In genomic region chr21:42093991-42094417, GRCh38 we compare ENCODE assay signal across 10 cellular contexts. TPM values are rescaled to one million over a fixed set of nuclear protein-coding genes. Genes with fewer than 3 reads are reported as not detected.
DNase-seq lines count a peak whose midpoint lies in the region; ATAC-seq and TF ChIP-seq lines count a peak whose summit lies in the region.
"Had no signal": no experiment of that assay in that cellular context is flagged by ENCODE, and none has a peak within 500 bp of the region (broad histone marks: within the 10 kb centered on the region; RNA-seq: fewer than 3 reads in every experiment).

No MANE protein-coding gene starts in this region.

- no peaks in the 10 kb centered on the region for H3K36me3 ChIP-seq in breast epithelium
- H3K36me3 ChIP-seq in left lung, result no peaks in the 10 kb centered on the region
- H3K36me3 ChIP-seq in CD4-positive, alpha-beta memory T cell (ENCODE audit: insufficient read depth, low read length), result no peaks in the 10 kb centered on the region
- H3K36me3 ChIP-seq: Peyer's patch had no signal

- peak overlapping the region in 1 of 7 donors; percentile 31 for H3K27ac Mint-ChIP-seq in CD4-positive, alpha-beta memory T cell

- DNase-seq in AG04450 (ENCODE audit: low read depth, low spot score) (peak; percentile 72), LHCN-M2 (ENCODE audit: low read depth) (peak; percentile 52), breast epithelium (ENCODE audit: low spot score in 2 of 2) (peak in 1 of 2 donors; percentile 76), left lung (no peak), AML-193 (lab: John Stamatoyannopoulos, UW) (no peak)
- DNase-seq in CD4-positive, alpha-beta memory T cell, result no peak
- DNase-seq: naive B cell, Peyer's patch had no signal

- peaks cover 7 to 14% (median 9%) of the 10 kb centered on the region in 4 donors for H3K4me1 Mint-ChIP-seq in CD4-positive, alpha-beta memory T cell

- ATAC-seq in left lung (no peak), GM19463 (IDR thresholded peaks at IDR 0.05; ENCODE audit: unreplicated experiment) (no peak)

- intact Hi-C loops in breast epithelium (cut with DNase I; ENCODE audit: low total_unique reads) (loop anchor here (1.0 kb wide), 1 partner anchor 26 kb away; no protein-coding TSS in a partner anchor), left lung (cut with DNase I) (no loop called here)
- intact Hi-C loops in CD4-positive, alpha-beta memory T cell (cut with micrococcal nuclease), result no loop called here

- peaks cover 7% of the 10 kb centered on the region for H3K9me3 ChIP-seq in AG04450 (ENCODE audit: control insufficient read depth, insufficient read depth, low read length)
- peaks cover 0 to 4% of the 10 kb centered on the region in 2 donors for H3K9me3 ChIP-seq in breast epithelium
- H3K9me3 ChIP-seq in left lung, result peaks cover 0 to 6% of the 10 kb centered on the region in 2 donors
- H3K9me3 ChIP-seq in CD4-positive, alpha-beta memory T cell (ENCODE audit: control insufficient read depth in 1 of 2, low read length in 2 of 2), result no peaks in the 10 kb centered on the region
- H3K9me3 ChIP-seq: Peyer's patch had no signal

- POLR2A ChIA-PET in AG04450 (lab: Yijun Ruan, JAX), result interaction anchor here (0.6 to 0.7 kb wide), 2 partner anchors 54 to 69 kb away, joined by 3 to 5 read pairs; no protein-coding TSS in a partner anchor
- POLR2A ChIA-PET in CD4-positive, alpha-beta memory T cell (lab: Charles Lee; ENCODE audit: partially characterized antibody), result no interaction called here

- H3K27ac ChIP-seq in AG04450 (ENCODE audit: low read depth, low read length) (peak overlapping the region; percentile 71), breast epithelium (peak overlapping the region; percentile 79 to 80), layer of hippocampus (ENCODE audit: low read depth, low read length) (peak overlapping the region; percentile 18), left lung (no peak overlapping the region)
- no peak overlapping the region for H3K27ac ChIP-seq in CD4-positive, alpha-beta memory T cell (ENCODE audit: low read depth, low read length)
- H3K27ac ChIP-seq: Peyer's patch had no signal

- no peaks in the 10 kb centered on the region for H3K4me1 ChIP-seq in breast epithelium
- H3K4me1 ChIP-seq in left lung, result peaks cover 0 to 12% of the 10 kb centered on the region in 2 donors
- no peaks in the 10 kb centered on the region for H3K4me1 ChIP-seq in CD4-positive, alpha-beta memory T cell (ENCODE audit: insufficient read depth, low read length)

- H3K4me3 ChIP-seq in AG04450 (ENCODE audit: low read depth, low read length) (no peak overlapping the region), breast epithelium (peak overlapping the region in 1 of 3 donors; percentile 20), left lung (no peak overlapping the region)
- H3K4me3 ChIP-seq in CD4-positive, alpha-beta memory T cell (ENCODE audit: low read length in 2 of 2), result no peak overlapping the region
- H3K4me3 ChIP-seq: Peyer's patch had no signal

- H3K4me3 Mint-ChIP-seq in CD4-positive, alpha-beta memory T cell, result no peak overlapping the region
- H3K4me3 Mint-ChIP-seq: naive B cell had no signal

- no peaks in the 10 kb centered on the region for H3K36me3 Mint-ChIP-seq in CD4-positive, alpha-beta memory T cell

- no peak for TF ChIP-seq POLR2A in breast epithelium (IDR thresholded peaks at IDR 0.05)

- CTCF ChIA-PET in AG04450 (lab: Charles Lee), result interaction anchor here (0.9 kb wide), 1 partner anchor 277 kb away, joined by 3 read pairs; no protein-coding TSS in a partner anchor
- CTCF ChIA-PET in CD4-positive, alpha-beta memory T cell (lab: Charles Lee; ENCODE audit: partially characterized antibody), result no interaction called here

- H3K9me3 Mint-ChIP-seq in CD4-positive, alpha-beta memory T cell, result peaks cover 0 to 9% (median 4%) of the 10 kb centered on the region in 8 donors

- H3K27me3 ChIP-seq in AG04450 (ENCODE audit: control insufficient read depth, insufficient read depth, low read length) (no peaks in the 10 kb centered on the region), breast epithelium (no peaks in the 10 kb centered on the region), layer of hippocampus (ENCODE audit: control insufficient read depth, insufficient read depth, low read length) (no peaks in the 10 kb centered on the region), left lung (peaks cover 0 to 16% of the 10 kb centered on the region in 2 donors)
- H3K27me3 ChIP-seq in CD4-positive, alpha-beta memory T cell (ENCODE audit: insufficient read depth, low read length), result no peaks in the 10 kb centered on the region
- H3K27me3 ChIP-seq: Peyer's patch had no signal

- TF ChIP-seq CTCF in AG04450 (IDR thresholded peaks at IDR 0.05; ENCODE audit: low read depth, low read length), result no peak
- no peak for TF ChIP-seq CTCF in breast epithelium (IDR thresholded peaks at IDR 0.05)
- no peak for TF ChIP-seq CTCF in left lung (IDR thresholded peaks at IDR 0.05)

- peaks cover 4 to 11% of the 10 kb centered on the region in 2 donors for H3K27me3 Mint-ChIP-seq in CD4-positive, alpha-beta memory T cell

RNA-seq across cellular contexts. Expression of gene UMODL1, which starts 22.9 kb away (rescaled TPM):
- 0.01 and 0.09 TPM in 2 replicates for polyA plus RNA-seq in AG04450 (2011; rRNA removed)
- 0.05 TPM in 1 of 2 replicates, not detected in the other for polyA minus RNA-seq in AG04450 (2011; rRNA and poly(A)+ RNA removed)
- total RNA-seq in LHCN-M2 (2014; rRNA removed) (not detected in 2 replicates), breast epithelium (not detected), left lung (under 1 TPM in 1 of 2 donors, not detected in 1; 0.10 TPM)
- not detected for polyA plus RNA-seq in LHCN-M2 (2012)
- total RNA-seq in CD4-positive, alpha-beta memory T cell, result 1 to 10 TPM in 1 of 2 experiments, under 1 TPM in 1; 0.58 to 1.1 TPM
- polyA plus RNA-seq in CD4-positive, alpha-beta memory T cell, result under 1 TPM in 1 of 2 donors, not detected in 1; 0.08 TPM

Comparison
In these comparisons a context has a peak if more than half of its experiments do, and no peak if none do; other contexts are left out.
1. DNase-seq: peak in AG04450 (single experiment) and LHCN-M2 (single experiment); none in left lung (0 of 2), CD4-positive, alpha-beta memory T cell (0 of 5) and AML-193 (0 of 2).
2. H3K27ac ChIP-seq: peak in AG04450 (single experiment), breast epithelium (2 of 2) and layer of hippocampus (single experiment); none in left lung (0 of 2) and CD4-positive, alpha-beta memory T cell (single experiment).